In genomic region chr18:73181-73777, GRCh38 we compare ENCODE assay signal across 8 cellular contexts. TPM values are rescaled to one million over a fixed set of nuclear protein-coding genes. Genes with fewer than 3 reads are reported as not detected.
"Had no signal": no experiment of that assay in that cellular context is flagged by ENCODE, and none has a peak within 500 bp of the region (broad histone marks: within the 10 kb centered on the region; RNA-seq: fewer than 3 reads in every experiment).

No MANE protein-coding gene starts in this region.

RNA-seq across cellular contexts. Expression of gene TUBB8B, which starts 23.9 kb away (rescaled TPM):
- total RNA-seq: activated CD8-positive, alpha-beta memory T cell treated with anti-CD3 and anti-CD28 coated beads, Interleukin-2, amount 10 ng/mL, durations not matched to agents 7 days and 5 days; activated naive CD4-positive, alpha-beta T cell treated with anti-CD3 and anti-CD28 coated beads for 36 hours; activated T-helper 2 cell treated with anti-CD3 and anti-CD28 coated beads, Interferon-gamma antibody, Interleukin-2, Interleukin-4, amounts not matched to agents 10 μg/mL and 5 μg/mL and 100 μg/mL, durations not matched to agents 14 hours and 24 hours and 36 hours; astrocyte; hepatocyte; kidney; liver; natural killer cell treated with Interleukin-12 subunit alpha and Interleukin-12 subunit beta and Interleukin-15 and Interleukin-18, amount 100 ng/mL, for 72 hours had no signal
- polyA plus RNA-seq: liver had no signal
